In the genomic region with DNA sequence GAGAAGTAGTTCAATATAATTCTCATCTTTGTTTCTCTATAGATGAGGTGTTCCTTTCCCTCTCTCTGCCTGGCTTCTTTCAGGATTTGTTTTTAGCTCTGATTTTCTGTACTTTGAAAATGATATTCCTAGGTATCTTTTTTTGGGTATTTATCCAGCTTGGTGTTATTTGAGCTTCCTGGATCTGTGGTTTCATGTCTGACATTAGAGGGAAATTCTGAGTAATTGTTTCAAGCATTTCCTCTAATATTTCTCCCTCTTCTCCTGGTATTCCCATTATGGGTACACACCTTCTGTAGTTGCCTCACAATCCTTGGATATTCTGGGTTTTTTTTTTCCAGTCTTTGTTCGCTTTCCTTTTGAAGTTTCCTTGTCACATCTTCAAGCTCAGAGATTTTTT, we compare ENCODE assay signal across 27 cellular contexts. TPM values are rescaled to one million over a fixed set of nuclear protein-coding genes. Genes with fewer than 3 reads are reported as not detected.
DNase-seq lines count a peak whose midpoint lies in the region; ATAC-seq, FAIRE-seq and TF ChIP-seq lines count a peak whose summit lies in the region.
"Had no signal": no experiment of that assay in that cellular context is flagged by ENCODE, and none has a peak within 500 bp of the region (broad histone marks: within the 10 kb centered on the region; RNA-seq: fewer than 3 reads in every experiment).

No MANE protein-coding gene starts in this region.

- in situ Hi-C loops in mammary epithelial cell (cut with MboI; ENCODE audit: low sequenced_read_pairs in 2 of 2), result no loop called here

- POLR2A ChIA-PET in endothelial cell of umbilical vein (lab: Charles Lee), result no interaction called here

- no TSS peak for BruUV-seq in mammary epithelial cell (replicated peaks; lab: Mats Ljungman, UMichigan)
- BruUV-seq in endothelial cell of umbilical vein (replicated peaks; lab: Mats Ljungman, UMichigan), result no TSS peak

- dilution Hi-C loops in mammary epithelial cell (cut with HindIII; ENCODE audit: low sequenced_read_pairs), result no loop called here
- dilution Hi-C loops in endothelial cell of umbilical vein (cut with MboI; ENCODE audit: extremely low pct_ligation_motif_present, low sequenced_read_pairs), result no loop called here

- H3K79me1 ChIP-seq in neuronal stem cell (ENCODE audit: low read depth, low read length), result no peaks in the 10 kb centered on the region

- no peak overlapping the region for H2BK15ac ChIP-seq in neuronal stem cell (ENCODE audit: low read length)

- intact Hi-C loops in mammary epithelial cell (cut with micrococcal nuclease), result no loop called here
- intact Hi-C loops in breast epithelium (cut with DNase I; ENCODE audit: low total_unique reads), result no loop called here
- intact Hi-C loops in endothelial cell of umbilical vein (cut with micrococcal nuclease), result no loop called here
- intact Hi-C loops in posterior cingulate gyrus (cut with DNase I), result no loop called here

- H2AK5ac ChIP-seq in neuronal stem cell (ENCODE audit: low read depth, low read length), result no peak overlapping the region

- no peaks in the 10 kb centered on the region for H4K20me1 ChIP-seq in mammary epithelial cell (ENCODE audit: insufficient read depth, low read length)
- H4K20me1 ChIP-seq in endothelial cell of umbilical vein (replicated peaks; ENCODE audit: control insufficient read depth, extremely low read depth, insufficient read depth, low read length), result no peaks in the 10 kb centered on the region
- H4K20me1 ChIP-seq: BLaER1 had no signal

- H4K8ac ChIP-seq in neuronal stem cell (ENCODE audit: low read depth, low read length), result no peak overlapping the region

- FAIRE-seq in bronchial epithelial cell (lab: Jason Lieb, UNC) (no peak), endothelial cell of umbilical vein (lab: Jason Lieb, UNC) (no peak)
- FAIRE-seq: A549, GM12878, GM19239 had no signal

- no peak for ATAC-seq in GM21825 (IDR thresholded peaks at IDR 0.05; ENCODE audit: unreplicated experiment)
- ATAC-seq: A549, GM12878 had no signal

- no peak overlapping the region for H3K27ac ChIP-seq in mammary epithelial cell (ENCODE audit: insufficient read depth, low read depth, low read length)
- no peak overlapping the region for H3K27ac ChIP-seq in breast epithelium
- no peak overlapping the region for H3K27ac ChIP-seq in endothelial cell of umbilical vein (ENCODE audit: insufficient read depth, low read depth, low read length)
- H3K27ac ChIP-seq in neuronal stem cell (replicated peaks; ENCODE audit: low read length), result no peak overlapping the region
- H3K27ac ChIP-seq: 22Rv1, A549, BLaER1 had no signal

- no peaks in the 10 kb centered on the region for H3K9me1 ChIP-seq in endothelial cell of umbilical vein (replicated peaks; ENCODE audit: control insufficient read depth, extremely low read depth, insufficient read depth, low read length)

- no peak overlapping the region for H3K18ac ChIP-seq in neuronal stem cell (ENCODE audit: low read length)

- no peak for DNase-seq in mammary epithelial cell
- no peak for DNase-seq in breast epithelium (ENCODE audit: low spot score in 2 of 2)
- DNase-seq in bronchial epithelial cell (ENCODE audit: low read depth), result peak; percentile 23
- peak; percentile 41 for DNase-seq in endothelial cell of umbilical vein (ENCODE audit: low read depth, low spot score)
- no peak for DNase-seq in posterior cingulate gyrus
- no peak for DNase-seq in neuronal stem cell (ENCODE audit: low spot score)
- DNase-seq: ACHN; BE2C; C1 segment of cervical spinal cord; CD4-positive, alpha-beta memory T cell; CD4-positive, CD25-positive, alpha-beta regulatory T cell; CD8-positive, alpha-beta memory T cell; COR-L47; DMS 273 treated with DMSO at 0.1 percent for 48 hours; DMS153; DMS53; DMS79; DND-41; EL; GDM1 had no signal

- no peak overlapping the region for H3K9ac ChIP-seq in mammary epithelial cell (ENCODE audit: insufficient read depth, low read length)
- no peak overlapping the region for H3K9ac ChIP-seq in endothelial cell of umbilical vein (replicated peaks; ENCODE audit: extremely low read depth, insufficient read depth, low read length)
- no peak overlapping the region for H3K9ac ChIP-seq in neuronal stem cell (ENCODE audit: low read depth, low read length, poor library complexity)
- H3K9ac ChIP-seq: BLaER1 had no signal

- H3K4ac ChIP-seq in neuronal stem cell (ENCODE audit: low read length), result no peak overlapping the region

- H2BK12ac ChIP-seq in neuronal stem cell (ENCODE audit: low read length), result no peak overlapping the region

- no peak overlapping the region for H2BK120ac ChIP-seq in neuronal stem cell (ENCODE audit: low read depth, low read length)

- H4K91ac ChIP-seq in neuronal stem cell (ENCODE audit: low read depth, low read length, poor library complexity), result no peak overlapping the region

- 100% methylated on average over 1 of the region's 1 CpG for WGBS in mammary epithelial cell (ENCODE audit: low coverage, missing lambda C conversion rate)
- WGBS in neuronal stem cell (ENCODE audit: extremely low coverage in 2 of 2, insufficient read length in 2 of 2, insufficient replicate concordance in 1 of 2), 2 donors, result no CpG with 5 or more reads among the region's 1 CpG

- TF ChIP-seq POLR2A in breast epithelium (IDR thresholded peaks at IDR 0.05) (no peak), endothelial cell of umbilical vein (IDR thresholded peaks at IDR 0.05; ENCODE audit: low read depth, low read length) (no peak)

- H3K36me3 ChIP-seq in mammary epithelial cell (ENCODE audit: insufficient read depth, low read length) (no peaks in the 10 kb centered on the region), breast epithelium (no peaks in the 10 kb centered on the region), bronchial epithelial cell (ENCODE audit: control insufficient read depth, insufficient read depth, low read length) (no peaks in the 10 kb centered on the region), endothelial cell of umbilical vein (ENCODE audit: control insufficient read depth in 2 of 2, extremely low read depth in 1 of 2, insufficient read depth in 2 of 2, low read length in 2 of 2) (no peaks in the 10 kb centered on the region), neuronal stem cell (replicated peaks in 1 of 2; ENCODE audit: control insufficient read depth in 2 of 2, insufficient read depth in 2 of 2, low read length in 2 of 2) (no peaks in the 10 kb centered on the region)
- H3K36me3 ChIP-seq: BE2C, BLaER1 had no signal

- H3K9me3 ChIP-seq in mammary epithelial cell (replicated peaks; ENCODE audit: insufficient read depth, low read length) (no peaks in the 10 kb centered on the region), breast epithelium (no peaks in the 10 kb centered on the region), endothelial cell of umbilical vein (replicated peaks; ENCODE audit: control insufficient read depth, insufficient read depth, low read length) (no peaks in the 10 kb centered on the region), neuronal stem cell (replicated peaks in 1 of 2; ENCODE audit: control insufficient read depth in 2 of 2, insufficient read depth in 1 of 2, low read depth in 1 of 2, low read length in 2 of 2) (peaks cover 1 to 15% of the 10 kb centered on the region in 2 donors)
- H3K9me3 ChIP-seq: A549, BE2C had no signal

- no peaks in the 10 kb centered on the region for H3K27me3 ChIP-seq in mammary epithelial cell (ENCODE audit: insufficient read depth, low read length)
- no peaks in the 10 kb centered on the region for H3K27me3 ChIP-seq in breast epithelium
- H3K27me3 ChIP-seq in bronchial epithelial cell (ENCODE audit: control insufficient read depth, insufficient read depth, low read length), result no peaks in the 10 kb centered on the region
- H3K27me3 ChIP-seq in endothelial cell of umbilical vein (ENCODE audit: control insufficient read depth in 2 of 2, insufficient read depth in 2 of 2, low read length in 2 of 2), result no peaks in the 10 kb centered on the region
- no peaks in the 10 kb centered on the region for H3K27me3 ChIP-seq in neuronal stem cell (ENCODE audit: control insufficient read depth in 3 of 3, insufficient read depth in 3 of 3, low read depth in 1 of 3, low read length in 3 of 3)
- H3K27me3 ChIP-seq: BE2C, BLaER1 had no signal

- H2BK5ac ChIP-seq in neuronal stem cell (ENCODE audit: low read length), result no peak overlapping the region

- H3K4me3 ChIP-seq in mammary epithelial cell (replicated peaks in 1 of 3; ENCODE audit: insufficient read depth in 1 of 3, low read depth in 2 of 3, low read length in 3 of 3) (no peak overlapping the region), breast epithelium (no peak overlapping the region), bronchial epithelial cell (ENCODE audit: low read depth, low read length) (no peak overlapping the region), endothelial cell of umbilical vein (replicated peaks in 1 of 3; ENCODE audit: insufficient read depth in 1 of 3, low read depth in 1 of 3, low read length in 3 of 3) (no peak overlapping the region), neuronal stem cell (ENCODE audit: low read length in 2 of 2) (no peak overlapping the region)
- H3K4me3 ChIP-seq: A549, BLaER1, GM12878 had no signal

- H3K79me2 ChIP-seq in mammary epithelial cell (ENCODE audit: insufficient read depth, low read length) (no peaks in the 10 kb centered on the region), endothelial cell of umbilical vein (ENCODE audit: control insufficient read depth, insufficient read depth, low read length) (no peaks in the 10 kb centered on the region)

- H3K14ac ChIP-seq in neuronal stem cell (ENCODE audit: low read length), result no peak overlapping the region

- TF ChIP-seq CTCF in mammary epithelial cell (conservative IDR thresholded peaks at IDR 0.05 in 1 of 2, IDR thresholded peaks at IDR 0.05 in 1 of 2; ENCODE audit: extremely low read depth in 1 of 2, insufficient read depth in 1 of 2, low read depth in 1 of 2, low read length in 2 of 2), result no peak
- no peak for TF ChIP-seq CTCF in breast epithelium (IDR thresholded peaks at IDR 0.05)
- TF ChIP-seq CTCF in bronchial epithelial cell (IDR thresholded peaks at IDR 0.05; ENCODE audit: insufficient read depth, low read length, severe bottlenecking), result no peak
- TF ChIP-seq CTCF in endothelial cell of umbilical vein (IDR thresholded peaks at IDR 0.05; ENCODE audit: extremely low read depth in 1 of 2, insufficient read depth in 1 of 2, low read depth in 1 of 2, low read length in 2 of 2), result no peak

- H2AFZ ChIP-seq in mammary epithelial cell (ENCODE audit: low read depth, low read length), result peak overlapping the region; percentile 5
- peak overlapping the region; percentile 13 for H2AFZ ChIP-seq in endothelial cell of umbilical vein (ENCODE audit: low read depth, low read length)
- no peak overlapping the region for H2AFZ ChIP-seq in neuronal stem cell (ENCODE audit: low read length)

- H3K4me1 ChIP-seq in mammary epithelial cell (ENCODE audit: insufficient read depth, low read length), result no peaks in the 10 kb centered on the region
- H3K4me1 ChIP-seq in breast epithelium, result no peaks in the 10 kb centered on the region
- H3K4me1 ChIP-seq in endothelial cell of umbilical vein (ENCODE audit: control insufficient read depth, extremely low read depth, insufficient read depth, low read length), result peaks cover 6% of the 10 kb centered on the region
- no peaks in the 10 kb centered on the region for H3K4me1 ChIP-seq in neuronal stem cell (ENCODE audit: control insufficient read depth in 2 of 2, insufficient read depth in 1 of 2, low read depth in 1 of 2, low read length in 2 of 2)
- H3K4me1 ChIP-seq: A549, BE2C, BLaER1 had no signal

- CTCF ChIA-PET in mammary epithelial cell (lab: Charles Lee; ENCODE audit: low non-redundant PET), result no interaction called here
- CTCF ChIA-PET in endothelial cell of umbilical vein (lab: Charles Lee), result interaction anchor here (0.7 to 4.1 kb wide), 5 partner anchors 9 to 20 kb away, joined by 3 to 14 read pairs (median 4); no protein-coding TSS in a partner anchor

- H3K23ac ChIP-seq in neuronal stem cell (ENCODE audit: low read depth, low read length, poor library complexity), result no peak overlapping the region

- no peak overlapping the region for H3K4me2 ChIP-seq in mammary epithelial cell (ENCODE audit: insufficient read depth, low read depth, low read length)
- H3K4me2 ChIP-seq in endothelial cell of umbilical vein (ENCODE audit: insufficient read depth, low read length), result peak overlapping the region; percentile 5
- no peak overlapping the region for H3K4me2 ChIP-seq in neuronal stem cell (ENCODE audit: insufficient read depth, low read length, poor library complexity, severe bottlenecking)
- H3K4me2 ChIP-seq: A549, BLaER1 had no signal

RNA-seq across cellular contexts. Expression of a gene that starts 5.6 kb away (rescaled TPM):
- under 1 TPM; 0.33 to 0.61 TPM for total RNA-seq in mammary epithelial cell
- 0.08 TPM for polyA plus RNA-seq in mammary epithelial cell
- polyA minus RNA-seq in mammary epithelial cell, result not detected
- 1 to 10 TPM in 2 of 3 donors, under 1 TPM in 1; 0.96 to 1.3 (median 1.2) TPM for total RNA-seq in breast epithelium
- 0.53 and 0.64 TPM in 2 replicates for total RNA-seq in bronchial epithelial cell
- 0.55 and 1.1 TPM in 2 replicates for total RNA-seq in endothelial cell of umbilical vein
- 0.25 and 0.57 TPM in 2 replicates for polyA plus RNA-seq in endothelial cell of umbilical vein
- polyA plus RNA-seq in endothelial cell of umbilical vein (2011; cell fraction: cytosol; rRNA removed), result 0.52 and 0.69 TPM in 2 replicates
- polyA plus RNA-seq in endothelial cell of umbilical vein (2011; cell fraction: nucleus; rRNA removed), result 1.9 and 2.0 TPM in 2 replicates
- 4.2 and 8.9 TPM in 2 replicates for polyA plus RNA-seq in endothelial cell of umbilical vein (2012)
- 0.29 and 0.45 TPM in 2 replicates for polyA minus RNA-seq in endothelial cell of umbilical vein
- not detected for polyA minus RNA-seq in endothelial cell of umbilical vein (2011; cell fraction: cytosol; rRNA and poly(A)+ RNA removed)
- 1.9 and 2.2 TPM in 2 replicates for polyA minus RNA-seq in endothelial cell of umbilical vein (2011; cell fraction: nucleus; rRNA and poly(A)+ RNA removed)
- 0.73 TPM for polyA plus RNA-seq in neuronal stem cell (2013, experiment 1 of 2)
- 0.69 TPM for polyA plus RNA-seq in neuronal stem cell (2013, experiment 2 of 2)
- total RNA-seq: A172 had no signal
- polyA plus RNA-seq: CD4-positive, CD25-positive, alpha-beta regulatory T cell had no signal

Comparison
In these comparisons a context has a peak if more than half of its experiments do, and no peak if none do; other contexts are left out.
1. DNase-seq: peak in bronchial epithelial cell (single experiment) and endothelial cell of umbilical vein (single experiment); none in mammary epithelial cell (single experiment), breast epithelium (0 of 2), posterior cingulate gyrus (0 of 10) and neuronal stem cell (single experiment).